In genomic region chr13:99282264-99283231, GRCh38 we compare ENCODE assay signal across 8 cellular contexts. TPM values are rescaled to one million over a fixed set of nuclear protein-coding genes. Genes with fewer than 3 reads are reported as not detected.
DNase-seq lines count a peak whose midpoint lies in the region; ATAC-seq and TF ChIP-seq lines count a peak whose summit lies in the region.

No MANE protein-coding gene starts in this region.

- H3K4ac ChIP-seq in IMR-90 (ENCODE audit: low read depth, low read length) = no peak overlapping the region

- no peak overlapping the region for H2AK9ac ChIP-seq in IMR-90 (replicated peaks; ENCODE audit: low read depth, low read length, poor library complexity)

- no peaks in the 10 kb centered on the region for H3K27me3 Mint-ChIP-seq in Calu3 (ENCODE audit: unreplicated experiment)

- peak; percentile 16 for DNase-seq in GM10266 (ENCODE audit: extremely low spot score)
- no peak for DNase-seq in IMR-90
- DNase-seq in Calu3 = no peak
- DNase-seq in activated CD4-positive, CD25-positive, alpha-beta regulatory T cell treated with anti-CD3 and anti-CD28 coated beads, Interleukin-2, amount 50 U/mL, for 72 hours = no peak
- no peak for DNase-seq in NCI-H524 (lab: John Stamatoyannopoulos, UW)
- no peak for DNase-seq in HK-2 (ENCODE audit: unreplicated experiment)

- POLR2A ChIA-PET in IMR-90 (lab: Charles Lee; ENCODE audit: unreplicated experiment) = no interaction called here

- no peak for TF ChIP-seq RAD21 in IMR-90 (IDR thresholded peaks at IDR 0.05; ENCODE audit: low read length)

- no peak overlapping the region for H2BK15ac ChIP-seq in IMR-90 (ENCODE audit: low read depth, low read length)

- H4K20me1 ChIP-seq in IMR-90 (ENCODE audit: insufficient read depth, low read length) = no peaks in the 10 kb centered on the region

- H2AK5ac ChIP-seq in IMR-90 (ENCODE audit: low read depth, low read length) = no peak overlapping the region

- H3K4me3 Mint-ChIP-seq in Calu3 (ENCODE audit: low read depth, unreplicated experiment) = no peak overlapping the region

- no peak overlapping the region for H2BK5ac ChIP-seq in IMR-90 (ENCODE audit: low read depth, low read length, poor library complexity, severe bottlenecking)

- TF ChIP-seq CTCF in GM10266 (IDR thresholded peaks at IDR 0.05; ENCODE audit: control insufficient read depth, insufficient read depth, low read depth, missing control alignments) = no peak
- TF ChIP-seq CTCF in IMR-90 (conservative IDR thresholded peaks at IDR 0.05; ENCODE audit: low read depth, low read length) = no peak
- no peak for TF ChIP-seq CTCF in Calu3 (IDR thresholded peaks at IDR 0.05; ENCODE audit: unreplicated experiment)

- H2BK20ac ChIP-seq in IMR-90 (ENCODE audit: low read depth, low read length) = no peak overlapping the region

- H3K9me1 ChIP-seq in IMR-90 (ENCODE audit: insufficient read depth, low read length) = no peaks in the 10 kb centered on the region

- H3K4me1 ChIP-seq in IMR-90 (ENCODE audit: control insufficient read depth, insufficient read depth, low read length) = peaks cover 6% of the 10 kb centered on the region; the same call in 1 of the 2 replicates

- no peak overlapping the region for H3K4me3 ChIP-seq in IMR-90 (ENCODE audit: insufficient read depth, low read depth, low read length)

- H4K91ac ChIP-seq in IMR-90 (ENCODE audit: insufficient read depth, low read depth, low read length) = no peak overlapping the region

- CTCF ChIA-PET in IMR-90 (lab: Yijun Ruan, JAX) (interaction anchor here (0.9 kb wide), 1 partner anchor 13 kb away, joined by 4 read pairs; no protein-coding TSS in a partner anchor), Calu3 (lab: Charles Lee) (interaction anchor here (0.7 kb wide), 1 partner anchor 82 kb away, joined by 4 read pairs; the partner anchor contains the start of gene UBAC2)

- no peak overlapping the region for H3K9ac ChIP-seq in IMR-90 (ENCODE audit: low read depth, low read length)

- no peak overlapping the region for H3K27ac Mint-ChIP-seq in Calu3 (ENCODE audit: unreplicated experiment)

- H3K27ac ChIP-seq in IMR-90 (ENCODE audit: insufficient read depth, low read length) (no peak overlapping the region), layer of hippocampus (ENCODE audit: low read depth, low read length) (peak overlapping the region; percentile 27)

- dilution Hi-C loops in IMR-90 (cut with HindIII; ENCODE audit: low sequenced_read_pairs, unreplicated experiment) = no loop called here

- no peak overlapping the region for H4K5ac ChIP-seq in IMR-90 (ENCODE audit: low read depth, low read length)

- no peaks in the 10 kb centered on the region for H3K9me3 ChIP-seq in IMR-90 (ENCODE audit: control insufficient read depth, insufficient read depth, low read length)

- H3K9me3 Mint-ChIP-seq in Calu3 (ENCODE audit: low read depth, unreplicated experiment) = no peaks in the 10 kb centered on the region

- H3K18ac ChIP-seq in IMR-90 (ENCODE audit: low read depth, low read length) = no peak overlapping the region

- intact Hi-C loops in IMR-90 (cut with micrococcal nuclease) = no loop called here
- intact Hi-C loops in Calu3 (cut with micrococcal nuclease; ENCODE audit: unreplicated experiment) = no loop called here

- in situ Hi-C loops in IMR-90 (cut with MboI; ENCODE audit: low sequenced_read_pairs) = no loop called here

- no peaks in the 10 kb centered on the region; the same call in 1 of the 2 replicates for H3K36me3 ChIP-seq in IMR-90 (ENCODE audit: control insufficient read depth, insufficient read depth, low read length)

- no peak overlapping the region for H3K56ac ChIP-seq in IMR-90 (ENCODE audit: extremely low read depth, insufficient read depth, low read length)

- BruUV-seq in IMR-90 (replicated peaks; lab: Mats Ljungman, UMichigan) (no TSS peak), Calu3 (replicated peaks; lab: Mats Ljungman, UMichigan) (no TSS peak)

- no peaks in the 10 kb centered on the region for H3K27me3 ChIP-seq in IMR-90 (ENCODE audit: control insufficient read depth, insufficient read depth, low read length)
- H3K27me3 ChIP-seq in layer of hippocampus (ENCODE audit: control insufficient read depth, insufficient read depth, low read length) = no peaks in the 10 kb centered on the region

- WGBS in IMR-90 (ENCODE audit: extremely low coverage in 2 of 2, insufficient read length in 1 of 2), 2 experiments = no CpG with 5 or more reads among the region's 1 CpG

- H4K8ac ChIP-seq in IMR-90 (ENCODE audit: low read depth in 2 of 2, low read length in 2 of 2) = no peak overlapping the region

- H3K23ac ChIP-seq in IMR-90 (ENCODE audit: low read depth, low read length) = no peak overlapping the region

- TF ChIP-seq POLR2A in IMR-90 (IDR thresholded peaks at IDR 0.05; ENCODE audit: low read depth, low read length) = no peak

- H3K4me1 Mint-ChIP-seq in Calu3 (ENCODE audit: low read depth, unreplicated experiment) = peaks cover 12% of the 10 kb centered on the region

- no peak overlapping the region for H3K4me2 ChIP-seq in IMR-90 (ENCODE audit: low read depth, low read length)

- no peaks in the 10 kb centered on the region for H3K36me3 Mint-ChIP-seq in Calu3 (ENCODE audit: insufficient read depth, unreplicated experiment)

- H2BK120ac ChIP-seq in IMR-90 (ENCODE audit: low read depth, low read length) = no peak overlapping the region

- H2AFZ ChIP-seq in IMR-90 (replicated peaks; ENCODE audit: low read length, poor library complexity) = no peak overlapping the region

- ATAC-seq in GM21515 (IDR thresholded peaks at IDR 0.05; ENCODE audit: unreplicated experiment) = peak; percentile 69
- ATAC-seq in IMR-90 (ENCODE audit: low read depth) = no peak; the same call in 1 of the 2 replicates

- H3K79me1 ChIP-seq in IMR-90 (ENCODE audit: low read depth in 1 of 2, low read length in 2 of 2) = peaks cover 6 to 9% of the 10 kb centered on the region in 2 experiments; a peak in 2 of 4 replicates

- no peak overlapping the region for H3K14ac ChIP-seq in IMR-90 (replicated peaks; ENCODE audit: low read depth, low read length)

TF ChIP-seq in IMR-90, 13 proteins besides CTCF, POLR2A, EP300 and RAD21:
- TF ChIP-seq FOS (IDR thresholded peaks at IDR 0.05; ENCODE audit: low read depth, low read length) = no peak
- peak; percentile 86 for TF ChIP-seq MAFK (IDR thresholded peaks at IDR 0.05; ENCODE audit: low read depth, low read length)
- TF ChIP-seq USF2 (IDR thresholded peaks at IDR 0.05; ENCODE audit: low read depth, low read length) = no peak
- no peak for TF ChIP-seq RCOR1 (IDR thresholded peaks at IDR 0.05; ENCODE audit: insufficient replicate concordance, low read length)
- no peak for TF ChIP-seq CEBPB (IDR thresholded peaks at IDR 0.05; ENCODE audit: low read depth, low read length)
- no peak for TF ChIP-seq NFE2L2 (IDR thresholded peaks at IDR 0.05; ENCODE audit: low read depth, low read length)
- no peak for TF ChIP-seq ELK1 (IDR thresholded peaks at IDR 0.05; ENCODE audit: borderline replicate concordance, low read depth, low read length)

RNA-seq across cellular contexts. Expression of gene GPR18, which starts 24.4 kb away (rescaled TPM):
- total RNA-seq in IMR-90 (2012; rRNA removed) (not detected in 2 replicates), Calu3 (2022) (not detected in 2 replicates)
- not detected in 2 replicates for polyA plus RNA-seq in IMR-90 (2012; rRNA removed)
- not detected in 2 replicates for polyA plus RNA-seq in IMR-90 (2012; cell fraction: cytosol; rRNA removed)
- not detected in 2 replicates for polyA plus RNA-seq in IMR-90 (2012; cell fraction: nucleus; rRNA removed; ENCODE audit: low replicate concordance)

RNA-seq across cellular contexts. Expression of gene GPR183, which starts 24.7 kb away (rescaled TPM):
- 0.18 and 0.28 TPM in 2 replicates for total RNA-seq in IMR-90 (2012; rRNA removed)
- polyA plus RNA-seq in IMR-90 (2012; rRNA removed) = 0.31 and 0.44 TPM in 2 replicates
- polyA plus RNA-seq in IMR-90 (2012; cell fraction: cytosol; rRNA removed) = 0.03 and 0.04 TPM in 2 replicates
- polyA plus RNA-seq in IMR-90 (2012; cell fraction: nucleus; rRNA removed; ENCODE audit: low replicate concordance) = 0.04 and 0.10 TPM in 2 replicates
- not detected in 2 replicates for total RNA-seq in Calu3 (2022)
